Comparison of ENCODE assay signal across 7 cellular contexts in the genomic region with DNA sequence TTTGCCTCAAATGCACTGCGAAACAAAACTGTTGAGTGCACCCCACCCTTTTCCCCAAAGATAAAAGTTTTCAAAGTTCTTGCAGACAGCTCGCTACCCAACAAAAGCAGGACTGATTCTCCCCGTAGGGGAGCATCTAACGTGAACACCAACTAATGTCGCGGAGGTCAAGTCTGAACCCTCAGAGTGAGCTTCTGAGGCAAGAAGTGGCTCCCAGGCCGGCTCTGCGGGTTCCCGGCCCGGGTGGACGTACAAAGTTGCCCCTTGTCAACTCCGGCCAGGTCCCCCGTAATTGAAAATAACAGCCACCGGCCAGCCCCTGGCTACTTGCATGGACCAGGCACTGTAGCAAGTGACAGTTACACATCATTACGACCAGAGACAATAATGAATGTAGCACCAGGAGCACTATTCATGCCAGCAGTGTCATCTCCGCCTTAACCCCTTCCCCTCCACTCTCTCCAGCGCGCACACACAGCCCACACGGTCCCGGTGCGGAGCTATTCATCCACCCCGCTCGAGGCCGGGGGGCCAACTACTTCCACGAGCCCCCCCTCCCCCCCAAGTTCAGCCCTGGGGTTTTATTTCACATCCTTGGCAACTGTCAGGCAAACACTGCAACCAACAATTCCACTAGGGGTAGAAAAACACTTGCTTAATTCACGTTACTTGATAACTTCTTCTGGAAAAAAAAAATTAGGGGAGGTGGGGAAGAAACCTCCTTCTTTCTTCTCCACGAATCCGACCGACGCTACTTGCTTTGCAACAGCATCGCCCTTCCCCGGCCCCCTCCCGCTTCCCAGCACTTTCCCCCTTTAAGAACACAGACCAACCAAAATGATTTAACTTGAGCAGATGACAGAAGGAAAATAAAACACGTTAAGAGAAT. TPM values are rescaled to one million over a fixed set of nuclear protein-coding genes. Genes with fewer than 3 reads are reported as not detected.
A peak's percentile ranks its signal among the peaks of the same experiment; 100 is the strongest.
DNase-seq lines count a peak whose midpoint lies in the region; TF ChIP-seq lines count a peak whose summit lies in the region.

No MANE protein-coding gene starts in this region.

- 1 to 2% methylated on average over 34 of the region's 34 CpGs for WGBS in GM23248 (ENCODE audit: low coverage in 1 of 2, low lambda C conversion rate in 2 of 2, missing lambda C conversion rate in 2 of 2), 2 experiments
- WGBS in sigmoid colon, 2 donors = 5% methylated on average over 34 of the region's 34 CpGs

- H3K9ac ChIP-seq in GM23248 (peak overlapping the region; percentile 89), SU-DHL-6 (ENCODE audit: low read length) (peak overlapping the region; percentile 79)

- H2AFZ ChIP-seq in GM23248 (peak overlapping the region; percentile 72), SU-DHL-6 (ENCODE audit: low read depth, low read length, severe bottlenecking) (peak overlapping the region; percentile 76), PC-9 (no peak overlapping the region)

- H3K4me1 ChIP-seq in GM23248 (ENCODE audit: insufficient read depth) (peaks cover 44% of the 10 kb centered on the region), sigmoid colon (peaks cover 0 to 48% (median 24%) of the 10 kb centered on the region in 4 donors), PC-9 (replicated peaks; ENCODE audit: insufficient read depth) (0 out of 2 replicates have a peak, but pooled peaks cover 7% of the 10 kb centered on the region)

- H3K4me2 ChIP-seq in GM23248 (ENCODE audit: unreplicated experiment) = peak overlapping the region; percentile 92
- H3K4me2 ChIP-seq in SU-DHL-6 (ENCODE audit: low read depth, low read length, poor library complexity, severe bottlenecking) = peak overlapping the region; percentile 92
- no peak overlapping the region for H3K4me2 ChIP-seq in PC-9

- POLR2A ChIA-PET in PC-9 (lab: Charles Lee; ENCODE audit: unreplicated experiment) = interaction anchor here (0.7 kb wide), 1 partner anchor 154 kb away, joined by 4 read pairs; no protein-coding TSS in a partner anchor

- in situ Hi-C loops in GM23248 (cut with MboI) = no loop called here

- H3K27me3 ChIP-seq in GM23248 (replicated peaks; ENCODE audit: insufficient read depth) (no peaks in the 10 kb centered on the region), SU-DHL-6 (ENCODE audit: low read length) (no peaks in the 10 kb centered on the region), sigmoid colon (no peaks in the 10 kb centered on the region), PC-9 (ENCODE audit: insufficient read depth, low read depth) (peaks cover 17% of the 10 kb centered on the region)

- intact Hi-C loops in sigmoid colon (cut with DNase I) = loop anchor here (5.0 to 10.0 kb wide), 4 partner anchors 56 to 366 kb away; no protein-coding TSS in a partner anchor
- intact Hi-C loops in PC-9 (cut with micrococcal nuclease; ENCODE audit: unreplicated experiment) = loop anchor here (5.0 kb wide), 1 partner anchor 296 kb away; no protein-coding TSS in a partner anchor

- peak overlapping the region; percentile 97 for H3K4me3 ChIP-seq in GM23248
- peak overlapping the region; percentile 94 for H3K4me3 ChIP-seq in SU-DHL-6 (ENCODE audit: insufficient read depth, low read length, poor library complexity, severe bottlenecking)
- peak overlapping the region; percentile 61 to 97 (median 82) for H3K4me3 ChIP-seq in sigmoid colon
- no peak overlapping the region for H3K4me3 ChIP-seq in PC-9

- TF ChIP-seq EP300 in sigmoid colon (IDR thresholded peaks at IDR 0.05) = no peak

- H3K27ac ChIP-seq in GM23248 (peak overlapping the region; percentile 86), SU-DHL-6 (ENCODE audit: low read depth, low read length) (peak overlapping the region; percentile 69), sigmoid colon (peak overlapping the region; percentile 87 to 98 (median 96)), PC-9 (no peak overlapping the region)

- H4K20me1 ChIP-seq in GM23248 (ENCODE audit: insufficient read depth) = no peaks in the 10 kb centered on the region
- H4K20me1 ChIP-seq in SU-DHL-6 (ENCODE audit: low read depth, low read length) = no peaks in the 10 kb centered on the region
- no peaks in the 10 kb centered on the region for H4K20me1 ChIP-seq in PC-9 (ENCODE audit: insufficient read depth)

- CTCF ChIA-PET in PC-9 (lab: Charles Lee) = interaction anchor here (0.6 to 0.7 kb wide), 3 partner anchors 154 to 277 kb away, joined by 3 read pairs; no protein-coding TSS in a partner anchor

- TF ChIP-seq POLR2A in sigmoid colon (IDR thresholded peaks at IDR 0.05) = no peak

- TF ChIP-seq CTCF in SU-DHL-6 (IDR thresholded peaks at IDR 0.05; ENCODE audit: insufficient read depth, low read length, poor library complexity, severe bottlenecking) (no peak), sigmoid colon (IDR thresholded peaks at IDR 0.05) (no peak), PC-9 (conservative IDR thresholded peaks at IDR 0.05) (no peak)

- H3K9me2 ChIP-seq in GM23248 (ENCODE audit: insufficient read depth) = no peaks in the 10 kb centered on the region
- no peaks in the 10 kb centered on the region for H3K9me2 ChIP-seq in SU-DHL-6 (replicated peaks; ENCODE audit: insufficient read depth, low read length)
- H3K9me2 ChIP-seq in PC-9 (ENCODE audit: insufficient read depth) = no peaks in the 10 kb centered on the region

- no TSS peak for BruUV-seq in PC-9 (replicated peaks; lab: Mats Ljungman, UMichigan)

- H3K36me3 ChIP-seq in GM23248 (ENCODE audit: low read depth) = no peaks in the 10 kb centered on the region
- no peaks in the 10 kb centered on the region for H3K36me3 ChIP-seq in SU-DHL-6 (ENCODE audit: low read length)
- H3K36me3 ChIP-seq in sigmoid colon = no peaks in the 10 kb centered on the region
- H3K36me3 ChIP-seq in PC-9 (ENCODE audit: low read depth) = no peaks in the 10 kb centered on the region

- H3K9me3 ChIP-seq in GM23248 (ENCODE audit: low read depth) = no peaks in the 10 kb centered on the region
- H3K9me3 ChIP-seq in SU-DHL-6 (ENCODE audit: insufficient read depth, low read length) = no peaks in the 10 kb centered on the region
- no peaks in the 10 kb centered on the region for H3K9me3 ChIP-seq in sigmoid colon
- no peaks in the 10 kb centered on the region for H3K9me3 ChIP-seq in PC-9 (ENCODE audit: insufficient read depth, low read depth)

- DNase-seq in GM23248 (peak; percentile 64), amygdala (lab: John Stamatoyannopoulos, UW) (peak in 32 of 56 donors; percentile 1 to 60 (median 17)), hypothalamus (lab: John Stamatoyannopoulos, UW) (peak in 31 of 51 donors; percentile 4 to 81 (median 23)), sigmoid colon (peak; percentile 70), PC-9 (no peak), DMS153 (lab: John Stamatoyannopoulos, UW) (no peak)

- H3K79me2 ChIP-seq in GM23248 (ENCODE audit: insufficient read depth) (peaks cover 58% of the 10 kb centered on the region), SU-DHL-6 (ENCODE audit: insufficient read depth, low read length) (peaks cover 38% of the 10 kb centered on the region), PC-9 (ENCODE audit: low read depth) (no peaks in the 10 kb centered on the region)

- peaks cover 54% of the 10 kb centered on the region for H3F3A ChIP-seq in GM23248 (ENCODE audit: insufficient read depth)
- H3F3A ChIP-seq in SU-DHL-6 (ENCODE audit: insufficient read depth) = peaks cover 5% of the 10 kb centered on the region
- H3F3A ChIP-seq in PC-9 (ENCODE audit: insufficient read depth, low read depth) = no peaks in the 10 kb centered on the region

RNA-seq across cellular contexts. Expression of gene KLF12, which starts 1.2 kb away (rescaled TPM):
- 17.3 and 19.8 TPM in 2 replicates for total RNA-seq in GM23248 (2014; rRNA removed; shearing (Covaris generic))
- polyA plus RNA-seq in GM23248 (2016; fragmentation: Nextera tagmentation; extraction: Ambion mirVana) (12.2 and 12.8 TPM in 2 replicates), sigmoid colon (1 to 10 TPM in 1 of 3 donors, under 1 TPM in 2; 0.46 to 3.0 (median 0.60) TPM)
- total RNA-seq in sigmoid colon (10 to 100 TPM; 12.2 to 16.1 (median 13.7) TPM), PC-9 (2021) (7.0 and 10.3 TPM in 2 replicates)

Comparison
In these comparisons a context has a peak if more than half of its experiments do, and no peak if none do; other contexts are left out.
1. DNase-seq: peak in GM23248 (single experiment), amygdala (32 of 56), hypothalamus (31 of 51) and sigmoid colon (single experiment); none in PC-9 (0 of 2) and DMS153 (single experiment).